Comparison of ENCODE assay signal across 29 cellular contexts in the genomic region with DNA sequence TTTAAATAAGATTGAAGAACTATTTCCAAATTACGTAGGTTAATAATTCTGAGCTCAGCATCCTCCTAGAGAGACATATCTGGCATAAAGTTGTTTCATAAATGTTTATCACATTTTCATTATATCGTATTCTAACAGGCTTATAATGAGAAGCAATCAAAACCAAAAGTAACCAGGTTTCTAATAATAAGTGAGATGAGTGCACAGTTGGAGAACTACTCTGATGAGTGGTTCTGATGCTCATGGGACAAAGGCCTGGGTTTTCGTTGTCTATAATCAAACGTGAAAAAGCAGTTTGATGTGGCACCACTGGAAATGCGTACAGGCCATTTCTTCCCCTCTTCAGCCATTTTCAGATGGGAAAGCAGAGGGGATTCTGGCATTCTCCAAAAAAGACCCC. TPM values are rescaled to one million over a fixed set of nuclear protein-coding genes. Genes with fewer than 3 reads are reported as not detected.
DNase-seq lines count a peak whose midpoint lies in the region; ATAC-seq and TF ChIP-seq lines count a peak whose summit lies in the region.
"Had no signal": no experiment of that assay in that cellular context is flagged by ENCODE, and none has a peak within 500 bp of the region (broad histone marks: within the 10 kb centered on the region; RNA-seq: fewer than 3 reads in every experiment).

No MANE protein-coding gene starts in this region.

- DNase-seq in SK-N-SH (no peak), SJSA1 (ENCODE audit: low read depth in 1 of 2, low spot score in 2 of 2) (no peak), natural killer cell (no peak), A673 (ENCODE audit: low spot score) (no peak), NCI-H2029 (lab: John Stamatoyannopoulos, UW) (no peak)
- DNase-seq: activated naive CD4-positive, alpha-beta T cell treated with anti-CD3 and anti-CD28 coated beads, Interleukin-2, amount 10 ng/mL, durations not matched to agents 7 days and 5 days; COR-L47; DMS79 treated with DMSO at 0.1 percent for 48 hours; effector CD8-positive, alpha-beta T cell; mucosa of descending colon; NCI-H1417; NCI-H510A treated with DMSO at 0.1 percent for 48 hours; NK-92 treated with Interleukin-12 subunit alpha and Interleukin-12 subunit beta, amount 100 ng/mL, for 24 hours; Peyer's patch; stimulated activated CD4-positive, alpha-beta T cell treated with anti-CD3 and anti-CD28 coated beads, Interleukin-2, amount 100 ng/mL, for 24 hours; stimulated activated naive CD4-positive, alpha-beta T cell; T-helper 17 cell had no signal

- H3K9ac ChIP-seq in SK-N-SH = peak overlapping the region; percentile 67
- H3K9ac ChIP-seq in BLaER1 treated with 17β-estradiol and CSF1 and Interleukin-3, amounts not matched to agents 10 nM and 100 nM = no peak overlapping the region
- H3K9ac ChIP-seq: neural progenitor cell had no signal

- H3K79me2 ChIP-seq in SK-N-SH (ENCODE audit: insufficient read depth) = peaks cover 9% of the 10 kb centered on the region

- peak overlapping the region; percentile 59; the same call in 1 of the 2 replicates for H3K4me2 ChIP-seq in SK-N-SH
- H3K4me2 ChIP-seq in BLaER1 treated with 17β-estradiol and CSF1 and Interleukin-3, amounts not matched to agents 10 nM and 100 nM = peak overlapping the region in 10 of 11 experiments; percentile 1 to 60 (median 20); a peak in 8 of 22 replicates
- H3K4me2 ChIP-seq: neural progenitor cell had no signal

- H3K4me3 ChIP-seq in SK-N-SH (ENCODE audit: low read depth in 2 of 2, low read length in 1 of 2) (no peak overlapping the region), SJSA1 (no peak overlapping the region), A673 (ENCODE audit: low read depth, low read length, poor library complexity, severe bottlenecking) (no peak overlapping the region)
- H3K4me3 ChIP-seq in BLaER1 treated with 17β-estradiol and CSF1 and Interleukin-3, amounts not matched to agents 10 nM and 100 nM = no peak overlapping the region
- H3K4me3 ChIP-seq: ascending aorta, gastroesophageal sphincter, mucosa of descending colon, neural progenitor cell, Peyer's patch, prostate gland, skin epidermis, thoracic aorta had no signal

- TF ChIP-seq EP300 in SK-N-SH (IDR thresholded peaks at IDR 0.05; ENCODE audit: borderline replicate concordance in 1 of 2, low read depth in 1 of 2, low read length in 1 of 2) = no peak

- POLR2A ChIA-PET in SK-N-SH (lab: Yijun Ruan, JAX) (no interaction called here), A673 (lab: Charles Lee; ENCODE audit: low non-redundant PET) (no interaction called here)

- TF ChIP-seq CTCF in SK-N-SH (IDR thresholded peaks at IDR 0.05) (no peak), natural killer cell (IDR thresholded peaks at IDR 0.05) (no peak), A673 (conservative IDR thresholded peaks at IDR 0.05; ENCODE audit: low read depth, low read length) (no peak)

- H3F3A ChIP-seq in SK-N-SH (replicated peaks; ENCODE audit: insufficient read depth) = peaks cover 20% of the 10 kb centered on the region

- H3K9me3 ChIP-seq in SK-N-SH (no peaks in the 10 kb centered on the region), SJSA1 (replicated peaks) (0 out of 2 replicates have a peak, but pooled peaks cover under 1% of the 10 kb centered on the region), A673 (ENCODE audit: low read depth, low read length, poor library complexity, severe bottlenecking) (no peaks in the 10 kb centered on the region)
- H3K9me3 ChIP-seq in BLaER1 treated with 17β-estradiol and CSF1 and Interleukin-3, amounts not matched to agents 10 nM and 100 nM (replicated peaks in 1 of 11) = peaks cover 0 to 27% (median 17%) of the 10 kb centered on the region in 11 experiments; a peak in 20 of 22 replicates
- H3K9me3 ChIP-seq: ascending aorta, gastroesophageal sphincter, mucosa of descending colon, Peyer's patch, prostate gland, thoracic aorta had no signal

- H4K20me1 ChIP-seq in SK-N-SH (ENCODE audit: insufficient read depth) = no peaks in the 10 kb centered on the region
- peaks cover 0 to 5% (median 0%) of the 10 kb centered on the region in 11 experiments; a peak in 4 of 22 replicates for H4K20me1 ChIP-seq in BLaER1 treated with 17β-estradiol and CSF1 and Interleukin-3, amounts not matched to agents 10 nM and 100 nM

- no peaks in the 10 kb centered on the region for H3K27me3 Mint-ChIP-seq in natural killer cell (ENCODE audit: low read depth in 2 of 2)

- CTCF ChIA-PET in SK-N-SH (lab: Yijun Ruan, JAX) (interaction anchor here (0.9 to 3.7 kb wide), 2 partner anchors 11 to 24 kb away, joined by 4 to 27 read pairs; no protein-coding TSS in a partner anchor), A673 (lab: Charles Lee) (no interaction called here)

- H3K4me1 Mint-ChIP-seq in natural killer cell = peaks cover 30 to 36% of the 10 kb centered on the region in 2 donors

- H3K27ac ChIP-seq in SK-N-SH (ENCODE audit: low read depth in 2 of 2, low read length in 1 of 2) (peak overlapping the region in 1 of 2 experiments; percentile 86; a peak in 2 of 4 replicates), SJSA1 (peak overlapping the region; percentile 52; the same call in 1 of the 2 replicates), A673 (ENCODE audit: low read depth, low read length, poor library complexity, severe bottlenecking) (no peak overlapping the region)
- no peak overlapping the region for H3K27ac ChIP-seq in BLaER1 treated with 17β-estradiol and CSF1 and Interleukin-3, amounts not matched to agents 10 nM and 100 nM
- H3K27ac ChIP-seq: 22Rv1, ascending aorta, neural progenitor cell, Peyer's patch, prostate gland, thoracic aorta had no signal

- TF ChIP-seq RAD21 in SK-N-SH (IDR thresholded peaks at IDR 0.05; ENCODE audit: low read length) = no peak

- intact Hi-C loops in natural killer cell (cut with micrococcal nuclease) = no loop called here
- intact Hi-C loops in A673 (cut with micrococcal nuclease; ENCODE audit: unreplicated experiment) = no loop called here

- no peaks in the 10 kb centered on the region for H3K9me2 ChIP-seq in SK-N-SH

- no peaks in the 10 kb centered on the region for H3K36me3 Mint-ChIP-seq in natural killer cell

- H3K9me3 Mint-ChIP-seq in natural killer cell = no peaks in the 10 kb centered on the region

- 90% methylated on average over 5 of the region's 5 CpGs for whole genome bisulfite sequencing in SK-N-SH (ENCODE audit: low lambda C conversion rate)

- H3K4me1 ChIP-seq in SK-N-SH (ENCODE audit: control insufficient read depth in 1 of 2, insufficient read depth in 2 of 2, low read depth in 1 of 2, low read length in 1 of 2) (peaks cover 4 to 14% of the 10 kb centered on the region in 2 experiments; a peak in 2 of 4 replicates), SJSA1 (replicated peaks) (peaks cover 29% of the 10 kb centered on the region), A673 (ENCODE audit: insufficient read depth, low read length, poor library complexity, severe bottlenecking) (no peaks in the 10 kb centered on the region)
- peaks cover 1 to 50% (median 17%) of the 10 kb centered on the region in 10 experiments; a peak in 19 of 20 replicates for H3K4me1 ChIP-seq in BLaER1 treated with 17β-estradiol and CSF1 and Interleukin-3, amounts not matched to agents 10 nM and 100 nM
- H3K4me1 ChIP-seq: neural progenitor cell, prostate gland had no signal

- H3K4me3 Mint-ChIP-seq in natural killer cell = peak overlapping the region; percentile 70
- H3K4me3 Mint-ChIP-seq: activated naive CD4-positive, alpha-beta T cell treated with anti-CD3 and anti-CD28 coated beads, Interleukin-2, amount 10 ng/mL, durations not matched to agents 7 days and 5 days; B cell; neural progenitor cell; T-helper 17 cell had no signal

- peak overlapping the region; percentile 72; the same call in 1 of the 2 replicates for H2AFZ ChIP-seq in SK-N-SH (ENCODE audit: low read depth)
- H2AFZ ChIP-seq: neural progenitor cell had no signal

- ATAC-seq in SK-N-SH treated with all-trans-retinoic acid at 6 μM for 48 hours (no peak), natural killer cell (peak in 1 of 3 donors; percentile 13), HG02571 (IDR thresholded peaks at IDR 0.05; ENCODE audit: unreplicated experiment) (no peak)
- ATAC-seq: esophagus mucosa, gastroesophageal sphincter, mucosa of descending colon, T-helper 17 cell had no signal

- no TSS peak for BruUV-seq in A673 (replicated peaks; lab: Mats Ljungman, UMichigan)

- H3K36me3 ChIP-seq in SK-N-SH (replicated peaks in 1 of 2; ENCODE audit: control insufficient read depth in 1 of 2, insufficient read depth in 2 of 2, low read length in 1 of 2) = no peaks in the 10 kb centered on the region
- no peaks in the 10 kb centered on the region for H3K36me3 ChIP-seq in BLaER1 treated with 17β-estradiol and CSF1 and Interleukin-3, amounts not matched to agents 10 nM and 100 nM
- H3K36me3 ChIP-seq in SJSA1 = peaks cover 4% of the 10 kb centered on the region
- H3K36me3 ChIP-seq in A673 (ENCODE audit: insufficient read depth, low read length, poor library complexity, severe bottlenecking) = no peaks in the 10 kb centered on the region
- H3K36me3 ChIP-seq: ascending aorta, gastroesophageal sphincter, neural progenitor cell, Peyer's patch, prostate gland, thoracic aorta had no signal

- H3K27ac Mint-ChIP-seq in natural killer cell = peak overlapping the region; percentile 54 to 60
- H3K27ac Mint-ChIP-seq: activated naive CD4-positive, alpha-beta T cell treated with anti-CD3 and anti-CD28 coated beads, Interleukin-2, amount 10 ng/mL, durations not matched to agents 7 days and 5 days; B cell; neural progenitor cell; T-helper 17 cell had no signal

- no peaks in the 10 kb centered on the region for H3K27me3 ChIP-seq in SK-N-SH (ENCODE audit: insufficient read depth)
- H3K27me3 ChIP-seq in BLaER1 treated with 17β-estradiol and CSF1 and Interleukin-3, amounts not matched to agents 10 nM and 100 nM = peaks cover 46 to 77% (median 69%) of the 10 kb centered on the region in 11 experiments
- H3K27me3 ChIP-seq in SJSA1 (replicated peaks) = no peaks in the 10 kb centered on the region
- H3K27me3 ChIP-seq in A673 (replicated peaks; ENCODE audit: insufficient read depth, low read depth, low read length, poor library complexity) = no peaks in the 10 kb centered on the region
- H3K27me3 ChIP-seq: ascending aorta, gastroesophageal sphincter, Peyer's patch had no signal

TF ChIP-seq in SK-N-SH, 30 proteins besides CTCF, POLR2A, EP300 and RAD21 (continues in another document):
- TF ChIP-seq SIN3A (IDR thresholded peaks at IDR 0.05; ENCODE audit: borderline replicate concordance, low read depth, low read length) = no peak
- TF ChIP-seq JUND (IDR thresholded peaks at IDR 0.05) = no peak

TF ChIP-seq in SK-N-SH treated with all-trans-retinoic acid at 6 μM for 48 hours, 23 proteins besides CTCF, POLR2A, EP300 and RAD21 (continues in another document):
- TF ChIP-seq ZNF8 (CRISPR knock-in tag; IDR thresholded peaks at IDR 0.05) (no peak), ZNF70 (CRISPR knock-in tag; IDR thresholded peaks at IDR 0.05) (no peak)

RNA-seq across cellular contexts. Expression of a gene that starts 4.7 kb away (rescaled TPM):
- polyA plus RNA-seq in SK-N-SH (2012; rRNA removed) = 102 and 111 TPM in 2 replicates
- 109 TPM in 2 replicates for polyA plus RNA-seq in SK-N-SH (2012; cell fraction: cytosol; rRNA removed)
- polyA plus RNA-seq in SK-N-SH (2012; cell fraction: nucleus; rRNA removed) = 123 and 128 TPM in 2 replicates
- total RNA-seq in SJSA1 (2014; rRNA removed; shearing (Covaris generic)) = 130 and 144 TPM in 2 replicates
- total RNA-seq in natural killer cell (100 to 1,000 TPM; 120 to 135 (median 129) TPM), A673 (2021) (34.8 and 37.5 TPM in 2 replicates)

RNA-seq across cellular contexts. Expression of a gene that starts 23.6 kb away (rescaled TPM):
- 19.2 and 22.5 TPM in 2 replicates for polyA plus RNA-seq in SK-N-SH (2012; rRNA removed)
- 18.9 and 20.4 TPM in 2 replicates for polyA plus RNA-seq in SK-N-SH (2012; cell fraction: cytosol; rRNA removed)
- 14.6 and 18.6 TPM in 2 replicates for polyA plus RNA-seq in SK-N-SH (2012; cell fraction: nucleus; rRNA removed)
- total RNA-seq in SJSA1 (2014; rRNA removed; shearing (Covaris generic)) = 44.9 and 47.1 TPM in 2 replicates
- 10 to 100 TPM; 13.1 to 21.7 (median 16.2) TPM for total RNA-seq in natural killer cell
- total RNA-seq in A673 (2021) = 92.7 and 97.3 TPM in 2 replicates
